12 cellular contexts compared by ENCODE assay signal in genomic region chr17:73720187-73720834, GRCh38.
DNase-seq lines count a peak whose midpoint lies in the region; ATAC-seq and TF ChIP-seq lines count a peak whose summit lies in the region.
"Had no signal": no experiment of that assay in that cellular context is flagged by ENCODE, and none has a peak within 500 bp of the region (broad histone marks: within the 10 kb centered on the region; RNA-seq: fewer than 3 reads in every experiment).

No MANE protein-coding gene starts in this region.

- H3K9me3 ChIP-seq in spleen: no peaks in the 10 kb centered on the region

- H3K36me3 ChIP-seq in spleen: no peaks in the 10 kb centered on the region

- peaks cover 0 to 8% (median 0%) of the 10 kb centered on the region in 7 donors for H3K27me3 ChIP-seq in spleen (replicated peaks in 1 of 7)

- TF ChIP-seq POLR2A in spleen (IDR thresholded peaks at IDR 0.05): no peak

- no peak overlapping the region for H3K4me3 Mint-ChIP-seq in activated CD8-positive, alpha-beta memory T cell treated with anti-CD3 and anti-CD28 coated beads, Interleukin-2, amount 10 ng/mL, durations not matched to agents 7 days and 5 days

- no peak for TF ChIP-seq CTCF in spleen (IDR thresholded peaks at IDR 0.05 in 8 of 11, conservative IDR thresholded peaks at IDR 0.05 in 3 of 11)

- H3K27ac Mint-ChIP-seq in activated CD8-positive, alpha-beta memory T cell treated with anti-CD3 and anti-CD28 coated beads, Interleukin-2, amount 10 ng/mL, durations not matched to agents 7 days and 5 days: no peak overlapping the region

- H3K27ac ChIP-seq in spleen: peak overlapping the region in 3 of 8 donors; percentile 7 to 48 (median 31)

- peaks cover 7% of the 10 kb centered on the region for H3K27me3 Mint-ChIP-seq in activated CD8-positive, alpha-beta memory T cell treated with anti-CD3 and anti-CD28 coated beads, Interleukin-2, amount 10 ng/mL, durations not matched to agents 7 days and 5 days

- intact Hi-C loops in spleen (cut with DNase I; ENCODE audit: low total_unique reads): no loop called here

- peaks cover 3 to 46% (median 20%) of the 10 kb centered on the region in 6 donors for H3K4me1 ChIP-seq in spleen

- peak; percentile 31 for DNase-seq in activated CD8-positive, alpha-beta memory T cell treated with anti-CD3 and anti-CD28 coated beads, Interleukin-2, amount 50 U/mL, for 1 hour (ENCODE audit: extremely low read depth)
- no peak for DNase-seq in activated CD8-positive, alpha-beta memory T cell treated with anti-CD3 and anti-CD28 coated beads, Interleukin-2, amount 10 ng/mL, durations not matched to agents 7 days and 5 days
- DNase-seq in NCI-H345 (lab: John Stamatoyannopoulos, UW) (peak; percentile 86), spleen (peak; percentile 76)
- peak; percentile 30 for DNase-seq in activated gamma-delta T cell treated with anti-CD3 and anti-CD28 coated beads, Interleukin-2, amount 50 U/mL, for 16 hours (ENCODE audit: low read depth)
- DNase-seq: activated CD4-positive, CD25-positive, alpha-beta regulatory T cell treated with anti-CD3 and anti-CD28 coated beads, Interleukin-2, amount 50 U/mL, for 72 hours; effector CD8-positive, alpha-beta T cell; Karpas-422; NCI-H446 had no signal

- CTCF ChIA-PET in activated CD8-positive, alpha-beta memory T cell treated with anti-CD3 and anti-CD28 coated beads, Interleukin-2, amount 10 ng/mL, durations not matched to agents 7 days and 5 days (lab: Charles Lee): interaction anchor here (1.1 to 1.6 kb wide), 3 partner anchors 10 to 291 kb away, joined by 3 to 4 read pairs (median 4); no protein-coding TSS in a partner anchor

- 66 to 86% (median 82%) methylated on average over 8 to 10 of the region's 10 CpGs for WGBS in spleen, 5 donors

- no peaks in the 10 kb centered on the region for H3K9me3 Mint-ChIP-seq in activated CD8-positive, alpha-beta memory T cell treated with anti-CD3 and anti-CD28 coated beads, Interleukin-2, amount 10 ng/mL, durations not matched to agents 7 days and 5 days (ENCODE audit: low read depth)

- no peak for ATAC-seq in activated CD8-positive, alpha-beta memory T cell treated with anti-CD3 and anti-CD28 coated beads, Interleukin-2, amount 10 ng/mL, durations not matched to agents 7 days and 5 days
- ATAC-seq in GM21786 (IDR thresholded peaks at IDR 0.05; ENCODE audit: unreplicated experiment) (no peak), HG02623 (IDR thresholded peaks at IDR 0.05; ENCODE audit: unreplicated experiment) (no peak), GM18861 (IDR thresholded peaks at IDR 0.05; ENCODE audit: unreplicated experiment) (no peak)

- no peak overlapping the region for H3K4me3 ChIP-seq in spleen

- H3K4me1 Mint-ChIP-seq in activated CD8-positive, alpha-beta memory T cell treated with anti-CD3 and anti-CD28 coated beads, Interleukin-2, amount 10 ng/mL, durations not matched to agents 7 days and 5 days: peaks cover 21% of the 10 kb centered on the region

- no peaks in the 10 kb centered on the region for H3K36me3 Mint-ChIP-seq in activated CD8-positive, alpha-beta memory T cell treated with anti-CD3 and anti-CD28 coated beads, Interleukin-2, amount 10 ng/mL, durations not matched to agents 7 days and 5 days
